In the genomic region with DNA sequence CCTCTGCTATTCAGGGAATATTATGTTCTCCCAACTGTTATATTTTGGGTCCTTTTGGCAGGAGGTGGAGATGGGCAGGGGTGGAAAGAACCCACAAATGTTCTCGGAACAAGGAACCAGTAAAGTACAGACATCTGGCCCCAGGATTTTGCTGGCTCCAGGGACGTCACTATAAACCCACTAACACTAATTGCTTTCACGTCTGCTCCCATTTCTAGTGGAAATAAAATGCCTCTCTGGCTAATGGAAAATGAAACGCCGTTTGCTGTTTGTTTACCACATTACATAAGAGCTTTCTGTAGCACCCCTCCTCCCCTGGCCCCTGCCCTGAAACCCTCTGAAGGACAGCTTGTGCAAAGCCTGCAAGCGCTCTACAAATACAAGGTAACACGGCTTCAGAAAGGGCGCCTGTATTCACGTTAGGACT, we compare ENCODE assay signal across 14 cellular contexts.
DNase-seq lines count a peak whose midpoint lies in the region; ATAC-seq and TF ChIP-seq lines count a peak whose summit lies in the region.
"Had no signal": no experiment of that assay in that cellular context is flagged by ENCODE, and none has a peak within 500 bp of the region (broad histone marks: within the 10 kb centered on the region; RNA-seq: fewer than 3 reads in every experiment).

No MANE protein-coding gene starts in this region.

- no peaks in the 10 kb centered on the region for H3K27me3 ChIP-seq in right lobe of liver
- H3K27me3 ChIP-seq in smooth muscle cell (ENCODE audit: low read depth): no peaks in the 10 kb centered on the region
- H3K27me3 ChIP-seq: BLaER1 had no signal

- intact Hi-C loops in right lobe of liver (cut with DNase I): no loop called here

- no peaks in the 10 kb centered on the region for H3K9me3 ChIP-seq in right lobe of liver
- H3K9me3 ChIP-seq in smooth muscle cell (replicated peaks; ENCODE audit: low read depth): no peaks in the 10 kb centered on the region

- no peaks in the 10 kb centered on the region for H4K20me1 ChIP-seq in smooth muscle cell (ENCODE audit: low read depth)

- WGBS in right lobe of liver (ENCODE audit: insufficient coverage, low coverage, low lambda C conversion rate, missing lambda C conversion rate): 21% methylated on average over 9 of the region's 9 CpGs
- WGBS in smooth muscle cell (ENCODE audit: low lambda C conversion rate): 57% methylated on average over 9 of the region's 9 CpGs

- peaks cover 20% of the 10 kb centered on the region for H3K79me2 ChIP-seq in smooth muscle cell (ENCODE audit: low read depth)

- peak overlapping the region; percentile 58 for H2AFZ ChIP-seq in smooth muscle cell (ENCODE audit: low read depth)

- H3K4me3 ChIP-seq in NB4 (ENCODE audit: low read depth, low read length): no peak overlapping the region
- no peak overlapping the region for H3K4me3 ChIP-seq in coronary artery
- H3K4me3 ChIP-seq in right lobe of liver: no peak overlapping the region
- no peak overlapping the region for H3K4me3 ChIP-seq in smooth muscle cell
- H3K4me3 ChIP-seq: BLaER1 had no signal

- no peak for TF ChIP-seq POLR2A in NB4 (IDR thresholded peaks at IDR 0.05; ENCODE audit: extremely low read depth, insufficient read length)
- TF ChIP-seq POLR2A in right lobe of liver (IDR thresholded peaks at IDR 0.05): no peak

- H3K4me1 ChIP-seq in right lobe of liver (peaks cover 0 to 63% (median 29%) of the 10 kb centered on the region in 4 donors), smooth muscle cell (ENCODE audit: low read depth) (no peaks in the 10 kb centered on the region)

- TF ChIP-seq CTCF in NB4 (IDR thresholded peaks at IDR 0.05; ENCODE audit: low read depth, low read length) (no peak), coronary artery (IDR thresholded peaks at IDR 0.05) (no peak), right lobe of liver (IDR thresholded peaks at IDR 0.05) (no peak), smooth muscle cell (IDR thresholded peaks at IDR 0.05; ENCODE audit: borderline replicate concordance, insufficient read depth, poor library complexity, severe bottlenecking) (no peak)

- peak overlapping the region; percentile 6 to 40 for H3K27ac ChIP-seq in coronary artery
- peak overlapping the region; percentile 37 to 90 (median 87) for H3K27ac ChIP-seq in right lobe of liver
- H3K27ac ChIP-seq in smooth muscle cell (ENCODE audit: low read depth): peak overlapping the region; percentile 38
- H3K27ac ChIP-seq: BLaER1 had no signal

- H3K9ac ChIP-seq in smooth muscle cell (ENCODE audit: low read depth): no peak overlapping the region
- H3K9ac ChIP-seq: BLaER1 had no signal

- peak overlapping the region; percentile 55 for H3K4me2 ChIP-seq in smooth muscle cell
- H3K4me2 ChIP-seq: BLaER1 had no signal

- peak; percentile 53 for DNase-seq in NB4 (ENCODE audit: low read depth)
- DNase-seq in coronary artery (ENCODE audit: low spot score): no peak
- DNase-seq in right lobe of liver: peak; percentile 44 to 83 (median 80)
- no peak for DNase-seq in smooth muscle cell (lab: John Stamatoyannopoulos, UW; ENCODE audit: unreplicated experiment)
- no peak for DNase-seq in NCI-H1105 (lab: John Stamatoyannopoulos, UW)
- DNase-seq: activated CD8-positive, alpha-beta memory T cell treated with anti-CD3 and anti-CD28 coated beads for 24 hours; KG1; NCI-H187 treated with DMSO at 0.1 percent for 48 hours; nephron progenitor cell; T1000 had no signal

- H3F3A ChIP-seq in smooth muscle cell (ENCODE audit: low read depth): no peaks in the 10 kb centered on the region

- H3K36me3 ChIP-seq in right lobe of liver (no peaks in the 10 kb centered on the region), smooth muscle cell (ENCODE audit: low read depth) (no peaks in the 10 kb centered on the region)
- H3K36me3 ChIP-seq: BLaER1 had no signal

- ATAC-seq in right lobe of liver: peak; percentile 46 to 75 (median 66)
- no peak for ATAC-seq in GM18520 (IDR thresholded peaks at IDR 0.05; ENCODE audit: unreplicated experiment)
- no peak for ATAC-seq in HG03354 (IDR thresholded peaks at IDR 0.05; ENCODE audit: poor library complexity, severe bottlenecking, unreplicated experiment)
- ATAC-seq in HG02970 (IDR thresholded peaks at IDR 0.05; ENCODE audit: low FRiP score, unreplicated experiment): no peak

Comparison
In these comparisons a context has a peak if more than half of its experiments do, and no peak if none do; other contexts are left out.
1. DNase-seq: peak in NB4 (single experiment) and right lobe of liver (3 of 3); none in coronary artery (single experiment), smooth muscle cell (single experiment) and NCI-H1105 (single experiment).
2. H3K27ac ChIP-seq: peak in every context shown above with its lines; median percentile 87 in right lobe of liver; 38 in smooth muscle cell; 23 in coronary artery.
3. ATAC-seq: peak in right lobe of liver (4 of 4); none in GM18520 (single experiment), HG03354 (single experiment) and HG02970 (single experiment).